2 cellular contexts compared by ENCODE assay signal in genomic region chr1:7103322-7104052, GRCh38.
A peak's percentile ranks its signal among the peaks of the same experiment; 100 is the strongest.
TF ChIP-seq lines count a peak whose summit lies in the region.

No MANE protein-coding gene starts in this region.

TF ChIP-seq in HepG2, 621 proteins besides CTCF, POLR2A, EP300 and RAD21 (continues in another document):
- TF ChIP-seq TRIM22 (IDR thresholded peaks at IDR 0.05) (0 out of 2 replicates have a peak, but pooled peaks have one; percentile 49), IKZF5 (CRISPR knock-in tag; IDR thresholded peaks at IDR 0.05) (no peak), HDAC6 (IDR thresholded peaks at IDR 0.05; ENCODE audit: low read depth, low read length) (0 out of 2 replicates have a peak, but pooled peaks have one; percentile 26), NBN (conservative IDR thresholded peaks at IDR 0.05) (0 out of 2 replicates have a peak, but pooled peaks have one; percentile 46), ZFP36L1 (CRISPR knock-in tag; IDR thresholded peaks at IDR 0.05) (no peak), ZNF281 (CRISPR knock-in tag; IDR thresholded peaks at IDR 0.05; ENCODE audit: borderline replicate concordance) (no peak), MLX (CRISPR knock-in tag; IDR thresholded peaks at IDR 0.05) (no peak), ZBTB4 (CRISPR knock-in tag; IDR thresholded peaks at IDR 0.05; ENCODE audit: borderline replicate concordance) (no peak), TAF15 (IDR thresholded peaks at IDR 0.05; ENCODE audit: low read depth, low read length, poor library complexity, severe bottlenecking) (no peak), ZNF530 (CRISPR knock-in tag; IDR thresholded peaks at IDR 0.05; ENCODE audit: low read depth) (no peak), TEAD2 (CRISPR knock-in tag; IDR thresholded peaks at IDR 0.05) (no peak), FOXA1 (IDR thresholded peaks at IDR 0.05) (no peak), FOXA1 (CRISPR knock-in tag; IDR thresholded peaks at IDR 0.05) (no peak), EZH2 (conservative IDR thresholded peaks at IDR 0.05; ENCODE audit: low read depth, low read length) (no peak)

TF ChIP-seq in GM12878, 131 proteins besides CTCF, POLR2A, EP300 and RAD21:
- TF ChIP-seq YBX1 (IDR thresholded peaks at IDR 0.05) (no peak), HDAC6 (IDR thresholded peaks at IDR 0.05; ENCODE audit: unreplicated experiment) (no peak), SREBF2 (IDR thresholded peaks at IDR 0.05; ENCODE audit: low read length) (no peak), ZNF24 (IDR thresholded peaks at IDR 0.05) (no peak), CBX3 (IDR thresholded peaks at IDR 0.05; ENCODE audit: borderline replicate concordance, low read depth) (no peak), CHD4 (IDR thresholded peaks at IDR 0.05) (peak; percentile 25; the same call in 1 of the 2 replicates)
